ENCODE assay signal across 27 cellular contexts in the genomic region with DNA sequence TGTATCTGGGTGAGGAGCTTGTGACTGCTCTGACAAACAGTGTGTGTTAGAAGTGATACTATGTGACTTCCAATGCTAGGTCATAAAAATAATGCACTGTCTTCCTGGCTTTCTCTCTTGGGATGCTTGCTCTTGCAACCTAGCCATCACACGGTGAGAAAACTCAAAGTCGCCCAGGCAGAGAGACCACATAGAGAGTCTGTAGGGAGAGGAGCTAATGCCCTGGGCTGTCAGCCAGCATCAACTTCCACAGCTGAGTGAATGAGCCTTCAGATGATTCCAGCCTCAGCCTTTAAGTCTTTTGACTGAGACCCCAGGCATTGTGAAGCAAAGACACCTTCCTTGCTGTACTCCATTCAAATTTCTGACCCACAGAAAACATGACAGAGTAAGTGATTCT.
DNase-seq lines count a peak whose midpoint lies in the region; TF ChIP-seq lines count a peak whose summit lies in the region.
"Had no signal": no experiment of that assay in that cellular context is flagged by ENCODE, and none has a peak within 500 bp of the region (broad histone marks: within the 10 kb centered on the region; RNA-seq: fewer than 3 reads in every experiment).

No MANE protein-coding gene starts in this region.

- H2AFZ ChIP-seq in SK-N-SH (ENCODE audit: low read depth) = no peak overlapping the region

- no peaks in the 10 kb centered on the region for H3K27me3 ChIP-seq in breast epithelium
- H3K27me3 ChIP-seq in endodermal cell (ENCODE audit: control insufficient read depth, insufficient read depth, low read length, poor library complexity, severe bottlenecking) = no peaks in the 10 kb centered on the region
- H3K27me3 ChIP-seq in stomach = no peaks in the 10 kb centered on the region
- no peaks in the 10 kb centered on the region for H3K27me3 ChIP-seq in SK-N-SH (ENCODE audit: insufficient read depth)
- H3K27me3 ChIP-seq in thyroid gland = no peaks in the 10 kb centered on the region
- H3K27me3 ChIP-seq: BLaER1 treated with 17β-estradiol and CSF1 and Interleukin-3, amounts not matched to agents 10 nM and 100 nM; body of pancreas; neutrophil; right lobe of liver; SJSA1; upper lobe of left lung had no signal

- no peak for TF ChIP-seq CTCF in MCF 10A (IDR thresholded peaks at IDR 0.05; ENCODE audit: unreplicated experiment)
- TF ChIP-seq CTCF in breast epithelium (IDR thresholded peaks at IDR 0.05) = no peak
- no peak for TF ChIP-seq CTCF in endodermal cell (conservative IDR thresholded peaks at IDR 0.05)
- TF ChIP-seq CTCF in stomach (IDR thresholded peaks at IDR 0.05) = no peak
- no peak for TF ChIP-seq CTCF in SK-N-SH (IDR thresholded peaks at IDR 0.05)
- no peak for TF ChIP-seq CTCF in thyroid gland (IDR thresholded peaks at IDR 0.05)

- no peak overlapping the region for H3K27ac Mint-ChIP-seq in MCF 10A (ENCODE audit: low read depth, unreplicated experiment)
- H3K27ac Mint-ChIP-seq in endodermal cell = no peak overlapping the region
- H3K27ac Mint-ChIP-seq: activated CD8-positive, alpha-beta memory T cell treated with anti-CD3 and anti-CD28 coated beads, Interleukin-2, amount 10 ng/mL, durations not matched to agents 7 days and 5 days; activated naive CD8-positive, alpha-beta T cell treated with anti-CD3 and anti-CD28 coated beads for 36 hours had no signal

- CTCF ChIA-PET in MCF 10A (lab: Yijun Ruan, JAX) = interaction anchor here (0.7 kb wide), 1 partner anchor 1078 kb away, joined by 3 read pairs; no protein-coding TSS in a partner anchor
- CTCF ChIA-PET in SK-N-SH (lab: Yijun Ruan, JAX) = no interaction called here

- POLR2A ChIA-PET in MCF 10A (lab: Yijun Ruan, JAX) (interaction anchor here (0.8 kb wide), 1 partner anchor 1067 kb away, joined by 3 read pairs; no protein-coding TSS in a partner anchor), SK-N-SH (lab: Yijun Ruan, JAX) (no interaction called here)

- intact Hi-C loops in MCF 10A (cut with micrococcal nuclease) = no loop called here
- intact Hi-C loops in breast epithelium (cut with DNase I; ENCODE audit: low total_unique reads) = no loop called here
- intact Hi-C loops in stomach (cut with DNase I; ENCODE audit: low total_unique reads) = no loop called here
- intact Hi-C loops in thyroid gland (cut with DNase I) = no loop called here

- H3K4me3 ChIP-seq in breast epithelium (no peak overlapping the region), endodermal cell (ENCODE audit: low read length) (no peak overlapping the region), stomach (no peak overlapping the region), SK-N-SH (ENCODE audit: low read depth in 2 of 2, low read length in 1 of 2) (no peak overlapping the region), thyroid gland (replicated peaks in 1 of 3) (no peak overlapping the region)
- H3K4me3 ChIP-seq: BLaER1 treated with 17β-estradiol and CSF1 and Interleukin-3, amounts not matched to agents 10 nM and 100 nM; body of pancreas; HAP-1; right lobe of liver; SJSA1; upper lobe of left lung had no signal

- H3K9ac ChIP-seq in endodermal cell (ENCODE audit: extremely low read depth, low read length, poor library complexity, severe bottlenecking) (no peak overlapping the region), SK-N-SH (no peak overlapping the region)
- H3K9ac ChIP-seq: BLaER1 treated with 17β-estradiol and CSF1 and Interleukin-3, amounts not matched to agents 10 nM and 100 nM had no signal

- no peak for TF ChIP-seq EP300 in stomach (IDR thresholded peaks at IDR 0.05)
- TF ChIP-seq EP300 in SK-N-SH (IDR thresholded peaks at IDR 0.05; ENCODE audit: borderline replicate concordance in 1 of 2, low read depth in 1 of 2, low read length in 1 of 2) = no peak

- H3K27ac ChIP-seq in breast epithelium = no peak overlapping the region
- no peak overlapping the region for H3K27ac ChIP-seq in endodermal cell (ENCODE audit: low read depth, low read length)
- no peak overlapping the region for H3K27ac ChIP-seq in stomach
- H3K27ac ChIP-seq in SK-N-SH (ENCODE audit: low read depth in 2 of 2, low read length in 1 of 2) = no peak overlapping the region
- H3K27ac ChIP-seq in thyroid gland = no peak overlapping the region
- H3K27ac ChIP-seq: 22Rv1; BLaER1 treated with 17β-estradiol and CSF1 and Interleukin-3, amounts not matched to agents 10 nM and 100 nM; body of pancreas; neutrophil; right lobe of liver; SJSA1; upper lobe of left lung had no signal

- H3K9me3 ChIP-seq in breast epithelium (no peaks in the 10 kb centered on the region), endodermal cell (ENCODE audit: control insufficient read depth, low read length) (no peaks in the 10 kb centered on the region), stomach (no peaks in the 10 kb centered on the region), SK-N-SH (no peaks in the 10 kb centered on the region), thyroid gland (no peaks in the 10 kb centered on the region)
- H3K9me3 ChIP-seq: BLaER1 treated with 17β-estradiol and CSF1 and Interleukin-3, amounts not matched to agents 10 nM and 100 nM; body of pancreas; HAP-1; neutrophil; right lobe of liver; SJSA1; upper lobe of left lung had no signal

- H3K27me3 Mint-ChIP-seq in MCF 10A (ENCODE audit: insufficient read depth, unreplicated experiment) (no peaks in the 10 kb centered on the region), endodermal cell (ENCODE audit: insufficient read depth) (no peaks in the 10 kb centered on the region)
- H3K27me3 Mint-ChIP-seq: activated CD8-positive, alpha-beta memory T cell treated with anti-CD3 and anti-CD28 coated beads, Interleukin-2, amount 10 ng/mL, durations not matched to agents 7 days and 5 days; activated naive CD8-positive, alpha-beta T cell treated with anti-CD3 and anti-CD28 coated beads for 36 hours had no signal

- TF ChIP-seq POLR2A in breast epithelium (IDR thresholded peaks at IDR 0.05) = no peak
- TF ChIP-seq POLR2A in stomach (IDR thresholded peaks at IDR 0.05) = no peak
- no peak for TF ChIP-seq POLR2A in thyroid gland (IDR thresholded peaks at IDR 0.05)

- H3K79me2 ChIP-seq in SK-N-SH (ENCODE audit: insufficient read depth) = no peaks in the 10 kb centered on the region

- H3K9me3 Mint-ChIP-seq in MCF 10A (ENCODE audit: unreplicated experiment) = no peaks in the 10 kb centered on the region
- no peaks in the 10 kb centered on the region for H3K9me3 Mint-ChIP-seq in endodermal cell
- H3K9me3 Mint-ChIP-seq: activated naive CD8-positive, alpha-beta T cell treated with anti-CD3 and anti-CD28 coated beads for 36 hours; activated T-cell treated with anti-CD3 and anti-CD28 coated beads, Interleukin-2, amount 50 U/mL, for 4 hours had no signal

- no peak for TF ChIP-seq RAD21 in SK-N-SH (IDR thresholded peaks at IDR 0.05; ENCODE audit: low read length)

- no peaks in the 10 kb centered on the region for H3K36me3 ChIP-seq in breast epithelium
- H3K36me3 ChIP-seq in endodermal cell (ENCODE audit: control insufficient read depth, insufficient read depth, low read length) = no peaks in the 10 kb centered on the region
- H3K36me3 ChIP-seq in stomach = no peaks in the 10 kb centered on the region
- H3K36me3 ChIP-seq in SK-N-SH (replicated peaks in 1 of 2; ENCODE audit: control insufficient read depth in 1 of 2, insufficient read depth in 2 of 2, low read length in 1 of 2) = no peaks in the 10 kb centered on the region
- H3K36me3 ChIP-seq in thyroid gland = no peaks in the 10 kb centered on the region
- H3K36me3 ChIP-seq: BLaER1 treated with 17β-estradiol and CSF1 and Interleukin-3, amounts not matched to agents 10 nM and 100 nM; HAP-1; neutrophil; right lobe of liver; SJSA1; upper lobe of left lung had no signal

- peaks cover 8% of the 10 kb centered on the region for H3K4me1 Mint-ChIP-seq in MCF 10A (ENCODE audit: insufficient read depth, unreplicated experiment)
- peaks cover 19% of the 10 kb centered on the region for H3K4me1 Mint-ChIP-seq in endodermal cell
- H3K4me1 Mint-ChIP-seq: activated CD8-positive, alpha-beta memory T cell treated with anti-CD3 and anti-CD28 coated beads, Interleukin-2, amount 10 ng/mL, durations not matched to agents 7 days and 5 days; activated naive CD8-positive, alpha-beta T cell treated with anti-CD3 and anti-CD28 coated beads for 36 hours had no signal

- no peaks in the 10 kb centered on the region for H4K20me1 ChIP-seq in SK-N-SH (ENCODE audit: insufficient read depth)
- H4K20me1 ChIP-seq: BLaER1 treated with 17β-estradiol and CSF1 and Interleukin-3, amounts not matched to agents 10 nM and 100 nM had no signal

- H3K4me2 ChIP-seq in SK-N-SH = no peak overlapping the region
- H3K4me2 ChIP-seq: BLaER1 treated with 17β-estradiol and CSF1 and Interleukin-3, amounts not matched to agents 10 nM and 100 nM had no signal

- no peaks in the 10 kb centered on the region for H3K36me3 Mint-ChIP-seq in MCF 10A (ENCODE audit: insufficient read depth, unreplicated experiment)
- H3K36me3 Mint-ChIP-seq in endodermal cell (ENCODE audit: low read depth) = no peaks in the 10 kb centered on the region
- H3K36me3 Mint-ChIP-seq: activated CD8-positive, alpha-beta memory T cell treated with anti-CD3 and anti-CD28 coated beads, Interleukin-2, amount 10 ng/mL, durations not matched to agents 7 days and 5 days; activated naive CD8-positive, alpha-beta T cell treated with anti-CD3 and anti-CD28 coated beads for 36 hours had no signal

- H3K9me2 ChIP-seq in SK-N-SH = no peaks in the 10 kb centered on the region

- peak; percentile 13 for DNase-seq in MCF 10A (ENCODE audit: unreplicated experiment)
- DNase-seq in breast epithelium (ENCODE audit: low spot score in 2 of 2) = no peak
- DNase-seq in endodermal cell = peak; percentile 49
- peak; percentile 7 for DNase-seq in left kidney (ENCODE audit: low read depth, low spot score)
- no peak for DNase-seq in stomach
- DNase-seq in cerebellum (ENCODE audit: low spot score) = no peak
- no peak for DNase-seq in SK-N-SH
- no peak for DNase-seq in thyroid gland
- DNase-seq: activated CD4-positive, alpha-beta T cell treated with anti-CD3 and anti-CD28 coated beads, Interleukin-2, amount 50 U/mL, for 4 hours; activated CD8-positive, alpha-beta memory T cell treated with anti-CD3 and anti-CD28 coated beads, Interleukin-2, amount 10 ng/mL, durations not matched to agents 7 days and 5 days; activated gamma-delta T cell; activated naive CD8-positive, alpha-beta T cell treated with anti-CD3 and anti-CD28 coated beads for 36 hours; activated T-cell treated with anti-CD3 and anti-CD28 coated beads, Interleukin-2, amount 50 U/mL, for 4 hours; body of pancreas; DMS153; NCI-H146; NCI-H82; right lobe of liver; stimulated activated CD4-positive, alpha-beta T cell treated with anti-CD3 and anti-CD28 coated beads, Interleukin-4, amount 100 ng/mL, for 24 hours; substantia nigra; T-helper 1 cell; upper lobe of left lung had no signal

- H3K4me1 ChIP-seq in breast epithelium (no peaks in the 10 kb centered on the region), endodermal cell (ENCODE audit: control insufficient read depth, insufficient read depth, low read length) (peaks cover 5% of the 10 kb centered on the region), stomach (no peaks in the 10 kb centered on the region), SK-N-SH (ENCODE audit: control insufficient read depth in 1 of 2, insufficient read depth in 2 of 2, low read depth in 1 of 2, low read length in 1 of 2) (peaks cover 0 to 4% of the 10 kb centered on the region in 2 experiments; a peak in 1 of 4 replicates), thyroid gland (no peaks in the 10 kb centered on the region)
- H3K4me1 ChIP-seq: body of pancreas, HAP-1, right lobe of liver, SJSA1, upper lobe of left lung had no signal

- 76 to 81% methylated on average over 2 of the region's 2 CpGs for WGBS in endodermal cell (ENCODE audit: insufficient coverage in 1 of 2, insufficient read length in 1 of 2), 2 experiments
- WGBS in stomach, 5 donors = 52 to 75% (median 68%) methylated on average over 2 of the region's 2 CpGs
- 69% methylated on average over 2 of the region's 2 CpGs for WGBS in SK-N-SH (ENCODE audit: low lambda C conversion rate)
- WGBS in thyroid gland, 2 donors = 13 to 28% methylated on average over 2 of the region's 2 CpGs

- no TSS peak for BruUV-seq in MCF 10A (replicated peaks; lab: Mats Ljungman, UMichigan)

- no peak overlapping the region for H3K4me3 Mint-ChIP-seq in MCF 10A (ENCODE audit: unreplicated experiment)
- no peak overlapping the region for H3K4me3 Mint-ChIP-seq in endodermal cell
- H3K4me3 Mint-ChIP-seq: activated CD8-positive, alpha-beta memory T cell treated with anti-CD3 and anti-CD28 coated beads, Interleukin-2, amount 10 ng/mL, durations not matched to agents 7 days and 5 days; activated naive CD8-positive, alpha-beta T cell treated with anti-CD3 and anti-CD28 coated beads for 36 hours; activated T-cell treated with anti-CD3 and anti-CD28 coated beads, Interleukin-2, amount 50 U/mL, for 4 hours had no signal

- no peaks in the 10 kb centered on the region for H3F3A ChIP-seq in SK-N-SH (replicated peaks; ENCODE audit: insufficient read depth)

Comparison
In these comparisons a context has a peak if more than half of its experiments do, and no peak if none do; other contexts are left out.
1. DNase-seq: peak in MCF 10A (single experiment), endodermal cell (single experiment) and left kidney (single experiment); none in breast epithelium (0 of 2), stomach (single experiment), cerebellum (single experiment), SK-N-SH (single experiment) and thyroid gland (0 of 2).